Comparison of ENCODE assay signal across 14 cellular contexts in the genomic region with DNA sequence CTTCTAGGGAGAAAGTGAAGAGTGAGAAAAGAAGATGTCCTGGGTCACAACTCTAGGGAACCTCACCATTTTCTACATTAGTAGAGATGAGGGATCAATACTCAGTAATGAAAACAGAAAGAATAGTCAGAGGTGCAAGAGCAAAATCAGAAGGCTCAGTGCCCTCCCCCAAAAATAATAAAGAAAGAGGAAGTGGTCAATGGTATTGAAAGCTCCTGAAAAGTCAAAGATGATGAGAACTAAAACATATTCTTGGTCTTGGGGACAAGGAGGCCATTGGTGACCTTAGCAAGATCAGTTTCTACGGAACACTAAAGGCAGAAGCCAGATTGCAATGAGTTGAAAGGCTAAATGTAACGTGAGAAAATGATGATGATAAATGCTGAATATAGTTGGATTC. TPM values are rescaled to one million over a fixed set of nuclear protein-coding genes. Genes with fewer than 3 reads are reported as not detected.
DNase-seq lines count a peak whose midpoint lies in the region; ATAC-seq and TF ChIP-seq lines count a peak whose summit lies in the region.
"Had no signal": no experiment of that assay in that cellular context is flagged by ENCODE, and none has a peak within 500 bp of the region (broad histone marks: within the 10 kb centered on the region; RNA-seq: fewer than 3 reads in every experiment).

No MANE protein-coding gene starts in this region.

- no peaks in the 10 kb centered on the region for H3K27me3 ChIP-seq in foreskin keratinocyte
- H3K27me3 ChIP-seq: right lobe of liver had no signal

- peaks cover 38% of the 10 kb centered on the region for H3K4me1 ChIP-seq in foreskin keratinocyte

- peak; percentile 61 for ATAC-seq in GM18502 (IDR thresholded peaks at IDR 0.05; ENCODE audit: poor library complexity, unreplicated experiment)
- peak; percentile 43 for ATAC-seq in GM21360 (IDR thresholded peaks at IDR 0.05; ENCODE audit: unreplicated experiment)
- peak; percentile 37 for ATAC-seq in HG03039 (IDR thresholded peaks at IDR 0.05; ENCODE audit: unreplicated experiment)
- ATAC-seq in foreskin keratinocyte: no peak
- ATAC-seq: activated naive CD4-positive, alpha-beta T cell treated with anti-CD3 and anti-CD28 coated beads, Interleukin-2, amount 50 U/mL, for 72 hours; naive thymus-derived CD4-positive, alpha-beta T cell; right lobe of liver had no signal

- DNase-seq in MV-4-11 (lab: John Stamatoyannopoulos, UW) (peak; percentile 61), dedifferentiated amniotic fluid mesenchymal stem cell (ENCODE audit: extremely low spot score) (no peak), foreskin keratinocyte (no peak), germinal center (ENCODE audit: low spot score) (no peak), NCI-H1092 (lab: John Stamatoyannopoulos, UW) (no peak)
- DNase-seq: naive thymus-derived CD4-positive, alpha-beta T cell; NCI-H187; right lobe of liver; T-helper 2 cell had no signal

- TF ChIP-seq CTCF in foreskin keratinocyte (conservative IDR thresholded peaks at IDR 0.05): no peak

- no peak overlapping the region for H3K27ac ChIP-seq in foreskin keratinocyte
- H3K27ac ChIP-seq: thoracic aorta had no signal

RNA-seq across cellular contexts. Expression of a gene that starts 24.5 kb away (rescaled TPM):
- total RNA-seq in foreskin keratinocyte: 216 and 220 TPM in 2 replicates
- polyA plus RNA-seq in foreskin keratinocyte: 51.8 and 61.3 TPM in 2 replicates
